In genomic region chr2:172438741-172439508, GRCh38 we compare ENCODE assay signal across 8 cellular contexts. TPM values are rescaled to one million over a fixed set of nuclear protein-coding genes. Genes with fewer than 3 reads are reported as not detected.
DNase-seq lines count a peak whose midpoint lies in the region; ATAC-seq and TF ChIP-seq lines count a peak whose summit lies in the region.

No MANE protein-coding gene starts in this region.

- WGBS in mammary epithelial cell (ENCODE audit: low coverage, missing lambda C conversion rate): 14% methylated on average over 8 of the region's 8 CpGs
- 66% methylated on average over 8 of the region's 8 CpGs for WGBS in mesenchymal stem cell

- H3K27me3 ChIP-seq in mammary epithelial cell (ENCODE audit: insufficient read depth, low read length) (no peaks in the 10 kb centered on the region), mesenchymal stem cell (ENCODE audit: control insufficient read depth in 1 of 2, insufficient read depth in 1 of 2, low read length in 2 of 2) (no peaks in the 10 kb centered on the region), left lung (no peaks in the 10 kb centered on the region)

- no peaks in the 10 kb centered on the region for H3K9me3 ChIP-seq in mammary epithelial cell (replicated peaks; ENCODE audit: insufficient read depth, low read length)
- no peaks in the 10 kb centered on the region for H3K9me3 ChIP-seq in mesenchymal stem cell (ENCODE audit: control insufficient read depth, low read length)
- H3K9me3 ChIP-seq in left lung: no peaks in the 10 kb centered on the region

- peaks cover 96% of the 10 kb centered on the region for H3K79me2 ChIP-seq in mammary epithelial cell (ENCODE audit: insufficient read depth, low read length)

- no peak overlapping the region for H3K14ac ChIP-seq in mesenchymal stem cell (ENCODE audit: low read length in 2 of 2)

- H2AFZ ChIP-seq in mammary epithelial cell (ENCODE audit: low read depth, low read length) (no peak overlapping the region), mesenchymal stem cell (ENCODE audit: low read depth, low read length) (no peak overlapping the region)

- peak overlapping the region; percentile 39 for H3K9ac ChIP-seq in mammary epithelial cell (ENCODE audit: insufficient read depth, low read length)
- no peak overlapping the region for H3K9ac ChIP-seq in mesenchymal stem cell (ENCODE audit: low read length)

- BruUV-seq in mammary epithelial cell (replicated peaks; lab: Mats Ljungman, UMichigan): no TSS peak

- TF ChIP-seq CTCF in mammary epithelial cell (conservative IDR thresholded peaks at IDR 0.05 in 1 of 2, IDR thresholded peaks at IDR 0.05 in 1 of 2; ENCODE audit: extremely low read depth in 1 of 2, insufficient read depth in 1 of 2, low read depth in 1 of 2, low read length in 2 of 2): no peak
- no peak for TF ChIP-seq CTCF in left lung (IDR thresholded peaks at IDR 0.05)

- DNase-seq in AG20443 (ENCODE audit: low spot score) (peak; percentile 30), HT1080 (ENCODE audit: low read depth) (peak; percentile 92), mammary epithelial cell (peak; percentile 73), mesenchymal stem cell (no peak), left lung (no peak), iPS-NIHi7 (ENCODE audit: extremely low spot score) (no peak)

- no peak overlapping the region for H3K23ac ChIP-seq in mesenchymal stem cell (ENCODE audit: low read length in 2 of 2)

- peak overlapping the region; percentile 99 for H3K27ac ChIP-seq in mammary epithelial cell (ENCODE audit: insufficient read depth, low read depth, low read length)
- peak overlapping the region; percentile 65 for H3K27ac ChIP-seq in mesenchymal stem cell (ENCODE audit: low read length, poor library complexity, severe bottlenecking)
- H3K27ac ChIP-seq in left lung: peak overlapping the region in 1 of 2 donors; percentile 16

- CTCF ChIA-PET in mammary epithelial cell (lab: Charles Lee; ENCODE audit: low non-redundant PET): no interaction called here

- H4K20me1 ChIP-seq in mammary epithelial cell (ENCODE audit: insufficient read depth, low read length): no peaks in the 10 kb centered on the region

- ATAC-seq in left lung (no peak), GM18517 (IDR thresholded peaks at IDR 0.05; ENCODE audit: unreplicated experiment) (no peak), HG03139 (IDR thresholded peaks at IDR 0.05; ENCODE audit: unreplicated experiment) (no peak)

- H3K79me1 ChIP-seq in mesenchymal stem cell (replicated peaks; ENCODE audit: low read length, poor library complexity, severe bottlenecking): peaks cover 24% of the 10 kb centered on the region

- H3K18ac ChIP-seq in mesenchymal stem cell (ENCODE audit: low read depth in 1 of 2, low read length in 2 of 2): peak overlapping the region; percentile 7 to 83

- H3K4me2 ChIP-seq in mammary epithelial cell (ENCODE audit: insufficient read depth, low read depth, low read length) (peak overlapping the region; percentile 75), mesenchymal stem cell (ENCODE audit: low read length, poor library complexity, severe bottlenecking) (peak overlapping the region; percentile 36)

- H2BK12ac ChIP-seq in mesenchymal stem cell (ENCODE audit: low read length in 2 of 2): peak overlapping the region in 1 of 2 experiments; percentile 64

- H2AK5ac ChIP-seq in mesenchymal stem cell (ENCODE audit: low read length, severe bottlenecking): peak overlapping the region; percentile 54

- H4K91ac ChIP-seq in mesenchymal stem cell (ENCODE audit: low read length): peak overlapping the region; percentile 81

- H4K8ac ChIP-seq in mesenchymal stem cell (ENCODE audit: low read length): peak overlapping the region; percentile 91

- H3K4me1 ChIP-seq in mammary epithelial cell (ENCODE audit: insufficient read depth, low read length): peaks cover 97% of the 10 kb centered on the region
- peaks cover 20% of the 10 kb centered on the region for H3K4me1 ChIP-seq in mesenchymal stem cell (ENCODE audit: control insufficient read depth, insufficient read depth, low read depth, low read length)
- H3K4me1 ChIP-seq in left lung: peaks cover 0 to 62% of the 10 kb centered on the region in 2 donors

- dilution Hi-C loops in mammary epithelial cell (cut with HindIII; ENCODE audit: low sequenced_read_pairs): no loop called here

- intact Hi-C loops in mammary epithelial cell (cut with micrococcal nuclease) (loop anchor here (1.0 to 5.0 kb wide), 2 partner anchors 9 to 398 kb away; no protein-coding TSS in a partner anchor), left lung (cut with DNase I) (no loop called here)

- H2BK15ac ChIP-seq in mesenchymal stem cell (ENCODE audit: low read depth, poor library complexity, severe bottlenecking): no peak overlapping the region

- peak overlapping the region; percentile 14 for H2BK5ac ChIP-seq in mesenchymal stem cell (ENCODE audit: low read depth, low read length, poor library complexity, severe bottlenecking)

- H3K4me3 ChIP-seq in mammary epithelial cell (replicated peaks in 1 of 3; ENCODE audit: insufficient read depth in 1 of 3, low read depth in 2 of 3, low read length in 3 of 3) (no peak overlapping the region), mesenchymal stem cell (ENCODE audit: insufficient read depth in 1 of 2, low read depth in 1 of 2, low read length in 2 of 2) (no peak overlapping the region), left lung (no peak overlapping the region)

- H3K36me3 ChIP-seq in mammary epithelial cell (ENCODE audit: insufficient read depth, low read length) (peaks cover 5% of the 10 kb centered on the region), mesenchymal stem cell (ENCODE audit: control insufficient read depth in 1 of 2, insufficient read depth in 2 of 2, low read depth in 1 of 2, low read length in 2 of 2) (no peaks in the 10 kb centered on the region), left lung (no peaks in the 10 kb centered on the region)

- H3K4ac ChIP-seq in mesenchymal stem cell (ENCODE audit: low read depth in 1 of 2, low read length in 2 of 2): peak overlapping the region in 1 of 2 experiments; percentile 51

- in situ Hi-C loops in mammary epithelial cell (cut with MboI; ENCODE audit: low sequenced_read_pairs in 2 of 2): no loop called here

- H2BK120ac ChIP-seq in mesenchymal stem cell (ENCODE audit: low read depth, low read length): no peak overlapping the region

RNA-seq across cellular contexts. Expression of gene ITGA6, which starts 11.5 kb away (rescaled TPM):
- total RNA-seq in HT1080 (2014; rRNA removed; shearing (Covaris generic)): 311 and 345 TPM in 2 replicates
- polyA plus RNA-seq in HT1080 (2015; cell fraction: cytosol; rRNA removed): 221 and 294 TPM in 2 replicates
- polyA plus RNA-seq in HT1080 (2015; cell fraction: nucleus; rRNA removed): 505 and 588 TPM in 2 replicates
- 100 to 1,000 TPM; 562 to 887 TPM for total RNA-seq in mammary epithelial cell
- polyA plus RNA-seq in mammary epithelial cell: 134 TPM
- 741 TPM for polyA minus RNA-seq in mammary epithelial cell
- 31.2 TPM for polyA plus RNA-seq in mesenchymal stem cell (2013, experiment 1 of 2)
- polyA plus RNA-seq in mesenchymal stem cell (2013, experiment 2 of 2): 32.5 TPM
- total RNA-seq in left lung: 10 to 100 TPM; 43.1 to 67.5 TPM

Comparison
In these comparisons a context has a peak if more than half of its experiments do, and no peak if none do; other contexts are left out.
1. DNase-seq: peak in AG20443 (single experiment), HT1080 (single experiment) and mammary epithelial cell (single experiment); none in mesenchymal stem cell (single experiment), left lung (0 of 2) and iPS-NIHi7 (single experiment).